Comparison of ENCODE assay signal across 20 cellular contexts in the genomic region with DNA sequence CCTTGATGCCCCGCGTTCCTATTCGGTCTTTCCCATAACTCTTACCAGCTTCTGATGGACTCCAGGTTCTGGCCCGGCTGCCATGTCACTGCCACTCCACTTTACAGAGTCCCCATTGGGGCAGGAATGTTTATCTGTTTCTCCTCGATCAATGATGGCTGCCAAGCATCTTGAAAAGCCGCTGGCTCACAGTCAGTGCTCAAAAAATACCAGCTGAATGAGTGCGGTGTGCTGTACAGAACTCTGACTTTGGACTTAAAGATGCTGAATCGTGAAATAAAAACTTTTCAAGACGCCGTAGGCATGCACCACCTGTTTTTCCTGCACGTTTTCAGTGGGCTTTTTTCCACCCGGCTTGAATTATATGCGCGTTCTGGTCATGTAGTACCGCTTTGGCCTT.
A peak's percentile ranks its signal among the peaks of the same experiment; 100 is the strongest.
DNase-seq lines count a peak whose midpoint lies in the region; ATAC-seq and TF ChIP-seq lines count a peak whose summit lies in the region.
"Had no signal": no experiment of that assay in that cellular context is flagged by ENCODE, and none has a peak within 500 bp of the region (broad histone marks: within the 10 kb centered on the region; RNA-seq: fewer than 3 reads in every experiment).

No MANE protein-coding gene starts in this region.

- H2AFZ ChIP-seq in neural progenitor cell (replicated peaks) = no peak overlapping the region
- H2AFZ ChIP-seq: GM23248 had no signal

- peak; percentile 44 for DNase-seq in activated effector memory CD4-positive, alpha-beta T cell treated with anti-CD3 and anti-CD28 coated beads, Interleukin-2, amount 50 U/mL, for 16 hours
- DNase-seq in activated effector memory CD4-positive, alpha-beta T cell treated with Interleukin-2 at 50 U/mL for 16 hours = no peak
- DNase-seq in CD14-positive monocyte (ENCODE audit: low spot score) (peak; percentile 22), NB4 (ENCODE audit: low read depth) (peak; percentile 46), neural progenitor cell (ENCODE audit: low spot score) (no peak), RWPE1 (ENCODE audit: low spot score) (no peak), GM10266 (ENCODE audit: extremely low spot score) (no peak)
- DNase-seq: 8988T; CD4-positive, alpha-beta T cell; CD8-positive, alpha-beta memory T cell; DMS 273 treated with DMSO at 0.1 percent for 48 hours; DMS79; EL; GDM1; GM23248 had no signal

- H3K27ac Mint-ChIP-seq in CD14-positive monocyte (no peak overlapping the region), neural progenitor cell (peak overlapping the region; percentile 7)
- H3K27ac Mint-ChIP-seq: B cell; CD4-positive, alpha-beta T cell had no signal

- no peaks in the 10 kb centered on the region for H4K20me1 ChIP-seq in neural progenitor cell (ENCODE audit: low read depth)
- H4K20me1 ChIP-seq: BLaER1 had no signal

- H3K79me2 ChIP-seq in neural progenitor cell (ENCODE audit: low read depth) = no peaks in the 10 kb centered on the region

- H3K4me1 ChIP-seq in neural progenitor cell = no peaks in the 10 kb centered on the region

- no peaks in the 10 kb centered on the region for H3K9me3 ChIP-seq in neural progenitor cell (ENCODE audit: low read depth)
- H3K9me3 ChIP-seq: BLaER1 had no signal

- TF ChIP-seq POLR2A in NB4 (IDR thresholded peaks at IDR 0.05; ENCODE audit: extremely low read depth, insufficient read length) = no peak

- TF ChIP-seq CTCF in CD14-positive monocyte (IDR thresholded peaks at IDR 0.05) (no peak), NB4 (IDR thresholded peaks at IDR 0.05; ENCODE audit: low read depth, low read length) (no peak), neural progenitor cell (IDR thresholded peaks at IDR 0.05) (no peak), RWPE1 (conservative IDR thresholded peaks at IDR 0.05; ENCODE audit: low read depth) (no peak), GM10266 (IDR thresholded peaks at IDR 0.05; ENCODE audit: control insufficient read depth, insufficient read depth, low read depth, missing control alignments) (no peak)

- no peak overlapping the region for H3K4me3 Mint-ChIP-seq in CD14-positive monocyte
- H3K4me3 Mint-ChIP-seq in neural progenitor cell = no peak overlapping the region
- H3K4me3 Mint-ChIP-seq: B cell; CD4-positive, alpha-beta T cell; CD8-positive, alpha-beta memory T cell had no signal

- no peak for ATAC-seq in GM19023 (IDR thresholded peaks at IDR 0.05; ENCODE audit: unreplicated experiment)
- ATAC-seq: HCT116 had no signal

- no peak overlapping the region for H3K27ac ChIP-seq in neural progenitor cell
- H3K27ac ChIP-seq in RWPE1 = no peak overlapping the region
- H3K27ac ChIP-seq: BLaER1, C4-2B, GM23248 had no signal

- POLR2A ChIA-PET in RWPE1 (lab: Yijun Ruan, JAX; ENCODE audit: low non-redundant PET) = no interaction called here

- no peak overlapping the region for H3K4me2 ChIP-seq in neural progenitor cell
- H3K4me2 ChIP-seq: BLaER1 had no signal

- CTCF ChIA-PET in RWPE1 (lab: Yijun Ruan, JAX) = no interaction called here

- H3K36me3 Mint-ChIP-seq in CD14-positive monocyte (no peaks in the 10 kb centered on the region), neural progenitor cell (peaks cover 21% of the 10 kb centered on the region)
- H3K36me3 Mint-ChIP-seq: CD8-positive, alpha-beta memory T cell had no signal

- no peaks in the 10 kb centered on the region for H3K4me1 Mint-ChIP-seq in CD14-positive monocyte
- no peaks in the 10 kb centered on the region for H3K4me1 Mint-ChIP-seq in neural progenitor cell
- H3K4me1 Mint-ChIP-seq: B cell; CD8-positive, alpha-beta memory T cell had no signal

- no peak overlapping the region for H3K9ac ChIP-seq in neural progenitor cell
- H3K9ac ChIP-seq: BLaER1, GM23248 had no signal

- no peaks in the 10 kb centered on the region for H3K27me3 ChIP-seq in neural progenitor cell
- H3K27me3 ChIP-seq: BLaER1 had no signal

- peaks cover 1 to 9% (median 3%) of the 10 kb centered on the region in 3 donors for H3K27me3 Mint-ChIP-seq in CD14-positive monocyte (ENCODE audit: low read depth in 3 of 3)
- peaks cover 2% of the 10 kb centered on the region for H3K27me3 Mint-ChIP-seq in neural progenitor cell (ENCODE audit: insufficient read depth, low read depth)
- H3K27me3 Mint-ChIP-seq: B cell had no signal

- intact Hi-C loops in CD14-positive monocyte (cut with micrococcal nuclease) = no loop called here

- H3K9me3 Mint-ChIP-seq in CD14-positive monocyte (peaks cover 0 to 5% (median under 1%) of the 10 kb centered on the region in 7 donors), neural progenitor cell (no peaks in the 10 kb centered on the region)
- H3K9me3 Mint-ChIP-seq: CD4-positive, alpha-beta T cell; CD8-positive, alpha-beta memory T cell had no signal

- no peaks in the 10 kb centered on the region for H3F3A ChIP-seq in neural progenitor cell (ENCODE audit: low read depth)

- H3K36me3 ChIP-seq in neural progenitor cell = no peaks in the 10 kb centered on the region

- H3K4me3 ChIP-seq in NB4 (ENCODE audit: low read depth, low read length) (peak overlapping the region; percentile 80), neural progenitor cell (no peak overlapping the region)
- H3K4me3 ChIP-seq: BLaER1, GM23248 had no signal

Comparison
In these comparisons a context has a peak if more than half of its experiments do, and no peak if none do; other contexts are left out.
1. DNase-seq: peak in activated effector memory CD4-positive, alpha-beta T cell treated with anti-CD3 and anti-CD28 coated beads, Interleukin-2, amount 50 U/mL, for 16 hours (single experiment), CD14-positive monocyte (single experiment) and NB4 (single experiment); none in activated effector memory CD4-positive, alpha-beta T cell treated with Interleukin-2 at 50 U/mL for 16 hours (single experiment), neural progenitor cell (single experiment), RWPE1 (single experiment) and GM10266 (single experiment).